In the genomic region with DNA sequence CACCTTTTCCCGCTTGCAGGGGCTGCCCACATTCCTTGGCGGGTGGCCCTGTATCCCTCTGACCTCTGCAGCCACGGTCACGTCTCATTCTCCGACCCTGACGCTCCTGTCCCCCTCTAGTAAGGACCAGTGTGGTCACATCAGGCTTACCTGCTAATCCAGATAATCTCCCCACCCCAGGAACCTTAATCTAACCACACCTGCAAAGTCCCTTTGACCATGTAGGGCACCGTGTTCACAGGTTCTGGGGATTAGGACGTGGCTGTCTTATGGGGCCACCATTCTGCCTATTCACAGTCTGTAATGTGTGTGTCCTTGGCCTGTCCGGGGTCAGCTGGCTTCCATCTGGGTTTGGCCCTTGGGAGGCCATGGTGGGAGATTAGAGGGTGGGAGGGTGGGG, we compare ENCODE assay signal across 29 cellular contexts.
"Had no signal": no experiment of that assay in that cellular context is flagged by ENCODE, and none has a peak within 500 bp of the region (broad histone marks: within the 10 kb centered on the region; RNA-seq: fewer than 3 reads in every experiment).

No MANE protein-coding gene starts in this region.

- H3K27ac ChIP-seq: stomach, suprapubic skin, testis, thoracic aorta, thyroid gland, tibial artery, tibial nerve, transverse colon, upper lobe of left lung, upper lobe of right lung, uterus, vagina had no signal

- H3K4me1 Mint-ChIP-seq: stimulated activated effector memory CD8-positive, alpha-beta T cell treated with anti-CD3 and anti-CD28 coated beads, Interleukin-12 subunit alpha, Interleukin-12 subunit beta, amount 100 ng/mL, for 72 hours; stimulated activated naive CD8-positive, alpha-beta T cell treated with anti-CD3 and anti-CD28 coated beads, Interleukin-15, amount 100 ng/mL, for 72 hours had no signal

- H3K36me3 Mint-ChIP-seq: stimulated activated effector memory CD8-positive, alpha-beta T cell treated with anti-CD3 and anti-CD28 coated beads, Interleukin-12 subunit alpha, Interleukin-12 subunit beta, amount 100 ng/mL, for 72 hours; stimulated activated memory B cell treated with anti-CD40 and anti-IgM and Interleukin-4, amounts not matched to agents 10 μg/mL and 1 μg/mL and 100 μg/mL, for 72 hours; stimulated activated naive B cell treated with anti-CD40 and anti-IgM and Interleukin-4, amounts not matched to agents 10 μg/mL and 1 μg/mL and 100 μg/mL, for 72 hours; type B pancreatic cell had no signal

- H3K27me3 ChIP-seq: suprapubic skin, testis, thyroid gland, tibial artery, tibial nerve, transverse colon, upper lobe of left lung, upper lobe of right lung, uterus, vagina had no signal

- H3K9me3 Mint-ChIP-seq: stimulated activated memory B cell treated with anti-CD40 and anti-IgM and Interleukin-4, amounts not matched to agents 10 μg/mL and 1 μg/mL and 100 μg/mL, for 72 hours had no signal

- ATAC-seq: stimulated activated effector memory CD8-positive, alpha-beta T cell treated with anti-CD3 and anti-CD28 coated beads, Interleukin-12 subunit alpha, Interleukin-12 subunit beta, amount 100 ng/mL, for 72 hours; stimulated activated naive CD8-positive, alpha-beta T cell treated with anti-CD3 and anti-CD28 coated beads, Interleukin-15, Interleukin-2, amounts not matched to agents 100 U/mL and 50 U/mL, for 24 hours; upper lobe of right lung had no signal

- H3K4me3 Mint-ChIP-seq: stimulated activated effector memory CD8-positive, alpha-beta T cell treated with anti-CD3 and anti-CD28 coated beads, Interleukin-12 subunit alpha, Interleukin-12 subunit beta, amount 100 ng/mL, for 72 hours; stimulated activated memory B cell treated with anti-CD40 and anti-IgM and Interleukin-4, amounts not matched to agents 10 μg/mL and 1 μg/mL and 100 μg/mL, for 72 hours; stimulated activated naive B cell treated with anti-CD40 and anti-IgM and Interleukin-4, amounts not matched to agents 10 μg/mL and 1 μg/mL and 100 μg/mL, for 72 hours; stimulated activated naive CD8-positive, alpha-beta T cell treated with anti-CD3 and anti-CD28 coated beads, Interleukin-15, amount 100 ng/mL, for 72 hours; stimulated activated naive CD8-positive, alpha-beta T cell treated with anti-CD3 and anti-CD28 coated beads, Interleukin-15, Interleukin-2, amounts not matched to agents 100 ng/mL and 50 ng/mL, for 24 hours; type B pancreatic cell had no signal

- H3K4me1 ChIP-seq: stomach, suprapubic skin, thyroid gland, tibial artery, tibial nerve, transverse colon, upper lobe of left lung, upper lobe of right lung, uterus, vagina had no signal

- H3K27me3 Mint-ChIP-seq: type B pancreatic cell had no signal

- H3K9me3 ChIP-seq: testis, thoracic aorta, thyroid gland, tibial artery, tibial nerve, transverse colon, upper lobe of left lung, upper lobe of right lung, uterus, vagina had no signal

- H3K4me3 ChIP-seq: stomach, suprapubic skin, testis, thoracic aorta, thyroid gland, tibial artery, tibial nerve, transverse colon, upper lobe of left lung, upper lobe of right lung, uterus, vagina had no signal

- H3K27ac Mint-ChIP-seq: stimulated activated effector memory CD8-positive, alpha-beta T cell treated with anti-CD3 and anti-CD28 coated beads, Interleukin-12 subunit alpha, Interleukin-12 subunit beta, amount 100 ng/mL, for 72 hours; stimulated activated memory B cell treated with anti-CD40 and anti-IgM and Interleukin-4, amounts not matched to agents 10 μg/mL and 1 μg/mL and 100 μg/mL, for 72 hours; stimulated activated naive B cell treated with anti-CD40 and anti-IgM and Interleukin-4, amounts not matched to agents 10 μg/mL and 1 μg/mL and 100 μg/mL, for 72 hours; stimulated activated naive CD8-positive, alpha-beta T cell treated with anti-CD3 and anti-CD28 coated beads, Interleukin-15, Interleukin-2, amounts not matched to agents 100 ng/mL and 50 ng/mL, for 24 hours; type B pancreatic cell had no signal

- H3K36me3 ChIP-seq: stomach, suprapubic skin, thoracic aorta, thyroid gland, tibial artery, tibial nerve, transverse colon, upper lobe of left lung, upper lobe of right lung, uterus, vagina had no signal

- FAIRE-seq: urothelium cell line had no signal

- DNase-seq: stimulated activated CD4-positive, alpha-beta T cell treated with anti-CD3 and anti-CD28 coated beads, Interleukin-2, amount 100 ng/mL, for 48 hours; stimulated activated CD4-positive, alpha-beta T cell treated with anti-CD3 and anti-CD28 coated beads, Interleukin-4, amount 100 ng/mL, for 1 hour; stimulated activated CD4-positive, alpha-beta T cell treated with anti-CD3 and anti-CD28 coated beads, Interleukin-4, amount 100 ng/mL, for 24 hours; stimulated activated CD4-positive, alpha-beta T cell treated with anti-CD3 and anti-CD28 coated beads, Interleukin-4, amount 100 ng/mL, for 4 hours; stimulated activated CD8-positive, alpha-beta memory T cell treated with anti-CD3 and anti-CD28 coated beads, Interleukin-4, amount 100 ng/mL, for 48 hours; stimulated activated naive B cell treated with anti-CD40 and anti-IgM and Interleukin-4, amounts not matched to agents 10 μg/mL and 1 μg/mL and 100 μg/mL, for 72 hours; stimulated activated naive CD4-positive, alpha-beta T cell; stimulated activated naive CD4-positive, alpha-beta T cell treated with Interleukin-2 at 50 U/mL for 16 hours; stimulated activated naive CD8-positive, alpha-beta T cell treated with anti-CD3 and anti-CD28 coated beads, Interleukin-15, amount 100 ng/mL, for 72 hours; stimulated activated naive CD8-positive, alpha-beta T cell treated with anti-CD3 and anti-CD28 coated beads, Interleukin-15, Interleukin-2, amounts not matched to agents 100 U/mL and 50 U/mL, for 24 hours; stomach; substantia nigra; testis; thyroid gland; tibial artery; transverse colon; trophoblast cell; upper lobe of right lung; uterus had no signal
